Comparison of ENCODE assay signal across 28 cellular contexts in genomic region chr3:99829844-99830243, GRCh38.
"Had no signal": no experiment of that assay in that cellular context is flagged by ENCODE, and none has a peak within 500 bp of the region (broad histone marks: within the 10 kb centered on the region; RNA-seq: fewer than 3 reads in every experiment).

No MANE protein-coding gene starts in this region.

- H3K4me2 ChIP-seq: neural progenitor cell, smooth muscle cell had no signal

- H3K9ac ChIP-seq: neural progenitor cell, parathyroid adenoma had no signal

- DNase-seq: natural killer cell; occipital lobe; ovary; posterior cingulate gyrus; psoas muscle; right cardiac atrium; spleen; stimulated activated CD4-positive, alpha-beta T cell treated with anti-CD3 and anti-CD28 coated beads, Interleukin-12 subunit alpha, Interleukin-12 subunit beta, amount 100 ng/mL, for 4 hours; stimulated activated CD4-positive, alpha-beta T cell treated with anti-CD3 and anti-CD28 coated beads, Interleukin-1b, Interleukin-23, amount 100 ng/mL, for 48 hours; stimulated activated CD4-positive, alpha-beta T cell treated with anti-CD3 and anti-CD28 coated beads, Interleukin-4, amount 100 ng/mL, for 1 hour; stimulated activated CD4-positive, alpha-beta T cell treated with anti-CD3 and anti-CD28 coated beads, Interleukin-4, amount 100 ng/mL, for 4 hours; stimulated activated CD8-positive, alpha-beta memory T cell treated with anti-CD3 and anti-CD28 coated beads, Interleukin-4, amount 100 ng/mL, for 48 hours; stimulated activated naive CD4-positive, alpha-beta T cell; stimulated activated naive CD8-positive, alpha-beta T cell treated with anti-CD3 and anti-CD28 coated beads, Interleukin-15, amount 100 ng/mL, for 72 hours; stimulated activated naive CD8-positive, alpha-beta T cell treated with anti-CD3 and anti-CD28 coated beads, Interleukin-15, Interleukin-2, amounts not matched to agents 100 U/mL and 50 U/mL, for 24 hours; substantia nigra; testis; tibial artery; transverse colon; upper lobe of right lung; uterus had no signal

- H3K27me3 ChIP-seq: neural progenitor cell, ovary, spleen, suprapubic skin, testis, tibial artery, transverse colon, upper lobe of right lung, uterus had no signal

- H3K36me3 ChIP-seq: neural progenitor cell, ovary, spleen, suprapubic skin, tibial artery, transverse colon, upper lobe of right lung, uterus had no signal

- ATAC-seq: natural killer cell; psoas muscle; right cardiac atrium; sciatic nerve; stimulated activated memory B cell treated with anti-CD40 and anti-IgM and Interleukin-4, amounts not matched to agents 10 μg/mL and 1 μg/mL and 100 μg/mL, for 72 hours; stimulated activated naive CD8-positive, alpha-beta T cell treated with anti-CD3 and anti-CD28 coated beads, Interleukin-15, amount 100 ng/mL, for 72 hours; stimulated activated naive CD8-positive, alpha-beta T cell treated with anti-CD3 and anti-CD28 coated beads, Interleukin-15, Interleukin-2, amounts not matched to agents 100 U/mL and 50 U/mL, for 24 hours; upper lobe of right lung had no signal

- H3K4me3 ChIP-seq: neural progenitor cell, ovary, psoas muscle, skin epidermis, smooth muscle cell, spleen, suprapubic skin, testis, tibial artery, transverse colon, upper lobe of right lung, uterus had no signal

- H3K27ac ChIP-seq: neural progenitor cell, ovary, parathyroid adenoma, psoas muscle, skin epidermis, spleen, suprapubic skin, testis, tibial artery, transverse colon, upper lobe of right lung, uterus had no signal

- H3K9me3 ChIP-seq: ovary, psoas muscle, spleen, suprapubic skin, testis, tibial artery, transverse colon, upper lobe of right lung, uterus had no signal

- H2AFZ ChIP-seq: neural progenitor cell, parathyroid adenoma had no signal

- H3K4me1 ChIP-seq: neural progenitor cell, testis, transverse colon, uterus had no signal
